Comparison of ENCODE assay signal across 8 cellular contexts in the genomic region with DNA sequence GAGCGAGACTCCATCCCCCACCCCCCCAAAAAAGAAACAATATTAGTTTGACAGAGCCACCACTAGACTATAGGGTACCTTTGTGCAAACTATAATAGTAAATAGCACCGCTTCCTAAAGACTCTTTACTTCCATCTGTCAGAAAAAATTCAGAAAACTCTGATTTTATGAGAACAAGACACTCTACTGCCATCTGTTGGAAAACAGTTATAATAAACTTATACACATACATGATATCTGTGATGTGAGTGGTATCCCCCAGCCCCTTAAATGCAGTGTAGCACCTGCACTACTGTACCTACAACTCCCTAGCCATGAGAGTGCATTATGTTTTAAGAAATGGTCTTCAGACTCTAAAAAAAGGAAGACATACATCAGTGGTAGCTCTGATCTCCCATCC. TPM values are rescaled to one million over a fixed set of nuclear protein-coding genes. Genes with fewer than 3 reads are reported as not detected.
A peak's percentile ranks its signal among the peaks of the same experiment; 100 is the strongest.
DNase-seq lines count a peak whose midpoint lies in the region; ATAC-seq, FAIRE-seq and TF ChIP-seq lines count a peak whose summit lies in the region.

No MANE protein-coding gene starts in this region.

- BruUV-seq in OCI-LY7 (replicated peaks; lab: Mats Ljungman, UMichigan), result no TSS peak

- no peaks in the 10 kb centered on the region for H3K79me2 ChIP-seq in OCI-LY7 (ENCODE audit: insufficient read depth, low read depth, low read length)

- no peak for TF ChIP-seq POLR2A in esophagus muscularis mucosa (IDR thresholded peaks at IDR 0.05; ENCODE audit: low read depth)
- no peak for TF ChIP-seq POLR2A in GM18505 (IDR thresholded peaks at IDR 0.05; ENCODE audit: borderline replicate concordance, extremely low read depth, insufficient read depth, insufficient read length)

- no peak overlapping the region for H3K4me3 ChIP-seq in left ventricle myocardium inferior
- H3K4me3 ChIP-seq in OCI-LY7 (ENCODE audit: low read depth, low read length, poor library complexity, severe bottlenecking), result no peak overlapping the region
- no peak overlapping the region for H3K4me3 ChIP-seq in esophagus muscularis mucosa

- H3K36me3 ChIP-seq in left ventricle myocardium inferior, result peaks cover 20% of the 10 kb centered on the region
- H3K36me3 ChIP-seq in OCI-LY7 (ENCODE audit: insufficient read depth, low read length), result no peaks in the 10 kb centered on the region
- peaks cover 0 to 24% (median 11%) of the 10 kb centered on the region in 4 donors for H3K36me3 ChIP-seq in esophagus muscularis mucosa

- POLR2A ChIA-PET in OCI-LY7 (lab: Charles Lee), result no interaction called here

- H3K27ac ChIP-seq in left ventricle myocardium inferior (replicated peaks) (no peak overlapping the region), OCI-LY7 (ENCODE audit: low read depth, low read length, poor library complexity, severe bottlenecking) (no peak overlapping the region), esophagus muscularis mucosa (replicated peaks in 1 of 4) (no peak overlapping the region)

- no peaks in the 10 kb centered on the region for H4K20me1 ChIP-seq in OCI-LY7 (ENCODE audit: insufficient read depth, low read length)

- DNase-seq in left ventricle myocardium inferior (no peak), cardiac septum (ENCODE audit: low spot score) (no peak), OCI-LY7 (ENCODE audit: low spot score) (peak; percentile 39), esophagus muscularis mucosa (ENCODE audit: extremely low spot score) (no peak), urothelium cell line (ENCODE audit: low spot score) (peak; percentile 19), HPDE6-E6E7 (ENCODE audit: extremely low spot score) (no peak)

- H3K9me2 ChIP-seq in OCI-LY7 (ENCODE audit: insufficient read depth, low read length), result no peaks in the 10 kb centered on the region

- CTCF ChIA-PET in OCI-LY7 (lab: Charles Lee; ENCODE audit: unreplicated experiment), result no interaction called here

- TF ChIP-seq CTCF in left ventricle myocardium inferior (IDR thresholded peaks at IDR 0.05; ENCODE audit: borderline replicate concordance), result peak; percentile 49
- TF ChIP-seq CTCF in OCI-LY7 (conservative IDR thresholded peaks at IDR 0.05; ENCODE audit: low read length), result peak; percentile 74
- peak; percentile 13 to 35 (median 16) for TF ChIP-seq CTCF in esophagus muscularis mucosa (IDR thresholded peaks at IDR 0.05)

- H3K27me3 ChIP-seq in left ventricle myocardium inferior (ENCODE audit: low read depth) (no peaks in the 10 kb centered on the region), esophagus muscularis mucosa (no peaks in the 10 kb centered on the region)

- H3K9me3 ChIP-seq in left ventricle myocardium inferior (replicated peaks), result no peaks in the 10 kb centered on the region
- no peaks in the 10 kb centered on the region for H3K9me3 ChIP-seq in OCI-LY7 (ENCODE audit: low read length)
- no peaks in the 10 kb centered on the region for H3K9me3 ChIP-seq in esophagus muscularis mucosa

- H2AFZ ChIP-seq in OCI-LY7 (ENCODE audit: low read length), result no peak overlapping the region

- WGBS in esophagus muscularis mucosa, result 100% methylated on average over 2 of the region's 2 CpGs

- no peak for TF ChIP-seq EP300 in esophagus muscularis mucosa (IDR thresholded peaks at IDR 0.05)

- ATAC-seq in GM18505 (IDR thresholded peaks at IDR 0.05; ENCODE audit: unreplicated experiment) (no peak), GM21786 (IDR thresholded peaks at IDR 0.05; ENCODE audit: unreplicated experiment) (no peak)

- no peak for FAIRE-seq in urothelium cell line (lab: Jason Lieb, UNC)

- H3K4me1 ChIP-seq in left ventricle myocardium inferior (peaks cover 62% of the 10 kb centered on the region), OCI-LY7 (ENCODE audit: insufficient read depth, low read length, poor library complexity, severe bottlenecking) (peaks cover 9% of the 10 kb centered on the region), esophagus muscularis mucosa (peaks cover 44 to 48% (median 45%) of the 10 kb centered on the region in 4 donors)

- intact Hi-C loops in left ventricle myocardium inferior (cut with micrococcal nuclease), result no loop called here
- intact Hi-C loops in cardiac septum (cut with DNase I), result no loop called here
- intact Hi-C loops in OCI-LY7 (cut with micrococcal nuclease; ENCODE audit: unreplicated experiment), result no loop called here
- intact Hi-C loops in esophagus muscularis mucosa (cut with DNase I), result no loop called here

- no peak overlapping the region for H3K4me2 ChIP-seq in OCI-LY7 (ENCODE audit: low read length)

RNA-seq across cellular contexts. Expression of gene CTDSPL, which starts 47.1 kb away (rescaled TPM):
- total RNA-seq in left ventricle myocardium inferior (56.3 TPM), cardiac septum (36.4 TPM), OCI-LY7 (2022) (not detected in 2 replicates), esophagus muscularis mucosa (10 to 100 TPM; 39.9 to 60.6 (median 54.6) TPM)
- total RNA-seq in OCI-LY7 (2014; rRNA removed; shearing (Covaris generic)), result 0.28 and 0.38 TPM in 2 replicates

Comparison
In these comparisons a context has a peak if more than half of its experiments do, and no peak if none do; other contexts are left out.
1. DNase-seq: peak in OCI-LY7 (single experiment) and urothelium cell line (single experiment); none in left ventricle myocardium inferior (single experiment), cardiac septum (single experiment), esophagus muscularis mucosa (single experiment) and HPDE6-E6E7 (single experiment).
2. CTCF ChIP-seq: peak in every context shown above with its lines; median percentile 74 in OCI-LY7; 49 in left ventricle myocardium inferior; 16 in esophagus muscularis mucosa.
3. RNA of gene CTDSPL, which starts 47.1 kb away (total RNA-seq): 39.9 to 60.6 TPM in esophagus muscularis mucosa, 56.3 TPM in left ventricle myocardium inferior (single experiment) and 36.4 TPM in cardiac septum (single experiment); 0.28 to 0.38 TPM in OCI-LY7; every median in the first group is over 10 times any median in the second.